ENCODE assay signal across 8 cellular contexts in the genomic region with DNA sequence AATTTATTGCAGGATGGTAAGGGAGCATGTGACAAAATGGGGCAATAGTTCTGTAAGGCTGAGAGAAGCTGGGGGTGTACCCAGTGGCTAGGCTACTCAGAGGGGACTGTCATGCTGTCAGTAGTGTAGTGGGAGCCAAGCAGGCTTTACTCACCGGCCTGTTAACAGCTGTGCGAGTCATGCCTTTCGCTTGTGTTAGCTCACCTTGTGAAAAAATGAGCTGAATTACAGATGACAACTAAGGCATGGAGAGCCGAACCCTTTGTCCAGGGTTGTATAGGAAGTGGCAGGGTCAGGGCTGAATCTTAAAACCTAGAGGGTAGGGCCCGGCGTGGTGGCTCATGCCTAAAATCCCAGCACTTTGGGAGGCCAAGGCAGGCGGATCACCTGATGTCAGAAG. TPM values are rescaled to one million over a fixed set of nuclear protein-coding genes. Genes with fewer than 3 reads are reported as not detected.
DNase-seq lines count a peak whose midpoint lies in the region; ATAC-seq and TF ChIP-seq lines count a peak whose summit lies in the region.

No MANE protein-coding gene starts in this region.

- H3K9me3 Mint-ChIP-seq in H9 (no peaks in the 10 kb centered on the region), endothelial cell (ENCODE audit: unreplicated experiment) (no peaks in the 10 kb centered on the region)

- H3K23me2 ChIP-seq in H9 (ENCODE audit: insufficient read length, low read depth, low read length, poor library complexity, severe bottlenecking) = no peaks in the 10 kb centered on the region

- H3K4ac ChIP-seq in H9 (ENCODE audit: low read depth, low read length) = no peak overlapping the region

- no CpG with 5 or more reads among the region's 7 CpGs for WGBS in H9 (ENCODE audit: extremely low coverage, insufficient read length, low lambda C conversion rate)

- no peak overlapping the region for H3K4me3 Mint-ChIP-seq in H9
- H3K4me3 Mint-ChIP-seq in endothelial cell (ENCODE audit: unreplicated experiment) = peak overlapping the region; percentile 57

- H2BK20ac ChIP-seq in H9 (ENCODE audit: low read depth, low read length, poor library complexity, severe bottlenecking) = no peak overlapping the region

- no peak overlapping the region for H2BK120ac ChIP-seq in H9 (ENCODE audit: low read depth, low read length, poor library complexity, severe bottlenecking)

- in situ Hi-C loops in gastrocnemius medialis (cut with MboI; ENCODE audit: low sequenced_read_pairs in 4 of 4) = no loop called here

- H3K56ac ChIP-seq in H9 (ENCODE audit: insufficient read length, low read depth, low read length) = no peak overlapping the region

- H3K27me3 Mint-ChIP-seq in H9 (ENCODE audit: low read depth) (no peaks in the 10 kb centered on the region), endothelial cell (ENCODE audit: unreplicated experiment) (peaks cover 36% of the 10 kb centered on the region)

- H2AFZ ChIP-seq in H9 (ENCODE audit: low read length) = no peak overlapping the region

- TF ChIP-seq POLR2A in gastrocnemius medialis (IDR thresholded peaks at IDR 0.05) = no peak

- no peak overlapping the region for H3K18ac ChIP-seq in H9 (ENCODE audit: insufficient read length, low read depth, low read length)

- H3T11ph ChIP-seq in H9 (ENCODE audit: low read length) = no peak overlapping the region

- H3K4me1 ChIP-seq in H9 (ENCODE audit: insufficient read depth, low read length) (no peaks in the 10 kb centered on the region; the same call in 1 of the 2 replicates), gastrocnemius medialis (peaks cover 58 to 61% of the 10 kb centered on the region in 2 donors)

- H2BK12ac ChIP-seq in H9 (ENCODE audit: insufficient read length, low read depth, low read length) = no peak overlapping the region

- DNase-seq in H9 = no peak
- peak; percentile 52 for DNase-seq in SW480 (ENCODE audit: low spot score)
- no peak for DNase-seq in endothelial cell (ENCODE audit: low spot score)
- DNase-seq in gastrocnemius medialis = peak in 1 of 2 donors; percentile 45
- DNase-seq in DMS79 (lab: John Stamatoyannopoulos, UW) = no peak
- no peak for DNase-seq in NCI-H1092 treated with DMSO at 0.1 percent for 48 hours (lab: John Stamatoyannopoulos, UW)
- no peak for DNase-seq in activated gamma-delta T cell treated with Interleukin-2 at 50 U/mL for 16 hours

- peak; percentile 14 to 32 for ATAC-seq in gastrocnemius medialis
- ATAC-seq in HG03095 (IDR thresholded peaks at IDR 0.05; ENCODE audit: unreplicated experiment) = no peak

- peaks cover 0 to 12% of the 10 kb centered on the region in 2 donors for H3K36me3 ChIP-seq in gastrocnemius medialis

- intact Hi-C loops in gastrocnemius medialis (cut with DNase I; ENCODE audit: low total_unique reads) = no loop called here

- no peak overlapping the region for H2BK5ac ChIP-seq in H9 (ENCODE audit: insufficient read length, low read length)

- no peak for TF ChIP-seq CTCF in H9 (conservative IDR thresholded peaks at IDR 0.05)
- TF ChIP-seq CTCF in endothelial cell (IDR thresholded peaks at IDR 0.05; ENCODE audit: unreplicated experiment) = no peak
- TF ChIP-seq CTCF in gastrocnemius medialis (IDR thresholded peaks at IDR 0.05 in 4 of 5, conservative IDR thresholded peaks at IDR 0.05 in 1 of 5) = no peak

- peaks cover 11 to 38% (median 37%) of the 10 kb centered on the region in 3 experiments; a peak in 6 of 7 replicates for H3K36me3 Mint-ChIP-seq in H9 (ENCODE audit: insufficient read depth in 1 of 3, low read depth in 3 of 3)
- peaks cover 44% of the 10 kb centered on the region for H3K36me3 Mint-ChIP-seq in endothelial cell (ENCODE audit: low read depth, unreplicated experiment)

- no peak overlapping the region for H2BK15ac ChIP-seq in H9 (ENCODE audit: low read depth, low read length)

- H3K9me3 ChIP-seq in H9 (ENCODE audit: control insufficient read depth, low read depth, low read length) = no peaks in the 10 kb centered on the region
- no peaks in the 10 kb centered on the region for H3K9me3 ChIP-seq in gastrocnemius medialis

- no peak overlapping the region for H3K4me2 ChIP-seq in H9 (ENCODE audit: insufficient read depth, insufficient read length, low read length)

- no peak overlapping the region for H4K91ac ChIP-seq in H9 (ENCODE audit: insufficient read length, low read depth, low read length)

- no peaks in the 10 kb centered on the region for H3K79me1 ChIP-seq in H9 (ENCODE audit: insufficient read depth, low read depth, low read length, poor library complexity, severe bottlenecking)

- H3K27me3 ChIP-seq in H9 (ENCODE audit: insufficient read depth, low read length) = no peaks in the 10 kb centered on the region
- no peaks in the 10 kb centered on the region for H3K27me3 ChIP-seq in gastrocnemius medialis

- H4K8ac ChIP-seq in H9 (replicated peaks; ENCODE audit: insufficient read length, low read depth, low read length) = no peak overlapping the region

- H3K4me1 Mint-ChIP-seq in H9 (peaks cover 27 to 32% of the 10 kb centered on the region in 2 experiments), endothelial cell (ENCODE audit: unreplicated experiment) (peaks cover 79% of the 10 kb centered on the region)

- no peak overlapping the region for H3K14ac ChIP-seq in H9 (ENCODE audit: insufficient read depth, low read length)

- H3K9ac ChIP-seq in H9 (ENCODE audit: extremely low read depth, insufficient read length, low read length) = no peak overlapping the region

- no peak overlapping the region for H4K5ac ChIP-seq in H9 (ENCODE audit: insufficient read length, low read depth, low read length)

- peak overlapping the region in 2 of 3 experiments; percentile 10 to 56; a peak in 3 of 7 replicates for H3K27ac Mint-ChIP-seq in H9
- H3K27ac Mint-ChIP-seq in endothelial cell (ENCODE audit: unreplicated experiment) = peak overlapping the region; percentile 91

- H3K27ac ChIP-seq in H9 (ENCODE audit: insufficient read length, low read depth, low read length) (no peak overlapping the region), gastrocnemius medialis (peak overlapping the region; percentile 69 to 87 (median 73))

- no peaks in the 10 kb centered on the region; the same call in 1 of the 2 replicates for H3K79me2 ChIP-seq in H9 (ENCODE audit: insufficient read depth, low read length)

- no peak overlapping the region for H3K23ac ChIP-seq in H9 (ENCODE audit: insufficient read length, low read depth, low read length)

- no peak overlapping the region for H2AK5ac ChIP-seq in H9 (ENCODE audit: insufficient read length, low read length)

- no peaks in the 10 kb centered on the region for H4K20me1 ChIP-seq in H9 (ENCODE audit: control insufficient read depth, insufficient read depth, insufficient read length)

- no peak overlapping the region for H3K4me3 ChIP-seq in gastrocnemius medialis

RNA-seq across cellular contexts. Expression of a gene that starts 37.9 kb away (rescaled TPM):
- total RNA-seq in H9 (2021) (37.9 and 40.3 TPM in 2 replicates), endothelial cell (ENCODE audit: unreplicated experiment) (93.7 TPM), gastrocnemius medialis (10 to 100 TPM; 10.4 to 20.0 (median 15.5) TPM)
